ENCODE assay signal across 5 cellular contexts in genomic region chr20:13380497-13381229, GRCh38.
DNase-seq lines count a peak whose midpoint lies in the region; ATAC-seq, FAIRE-seq and TF ChIP-seq lines count a peak whose summit lies in the region.
"Not testable (repeated sequence)": the region's sequence is repeated elsewhere in the genome, so short reads cannot be mapped to it uniquely, and the experiment has no call there.

No MANE protein-coding gene starts in this region.

- not testable (repeated sequence) for H3K27ac Mint-ChIP-seq in WTC11

- H3K4me1 Mint-ChIP-seq in WTC11: peaks cover 20% of the 10 kb centered on the region

- not testable (repeated sequence) for H3K79me2 ChIP-seq in HepG2 (ENCODE audit: insufficient read depth, low read length)

- not testable (repeated sequence) for H3K27me3 Mint-ChIP-seq in WTC11 (ENCODE audit: low read depth)

- TF ChIP-seq EP300 in HepG2 (IDR thresholded peaks at IDR 0.05; ENCODE audit: low read depth in 2 of 2, low read length in 2 of 2): peak in 1 of 2 experiments; percentile 32; a peak in 1 of 4 replicates
- peak; percentile 61; the same call in 1 of the 2 replicates for TF ChIP-seq EP300 in HepG2 (CRISPR knock-in tag; IDR thresholded peaks at IDR 0.05; ENCODE audit: borderline replicate concordance)

- CTCF ChIA-PET in WTC11 (lab: Charles Lee); HepG2 (lab: Yijun Ruan, JAX; ENCODE audit: low intra/inter-chr PET ratio, low total read pairs): not testable (repeated sequence)

- H2AFZ ChIP-seq in HepG2 (ENCODE audit: low read length): not testable (repeated sequence)

- H3K36me3 ChIP-seq in NT2/D1 (ENCODE audit: insufficient read depth, insufficient read length, low read length); HepG2 (replicated peaks in 1 of 2; ENCODE audit: control insufficient read depth in 1 of 2, insufficient read depth in 2 of 2, low read length in 2 of 2): not testable (repeated sequence)

- not testable (repeated sequence) for H3K4me3 Mint-ChIP-seq in WTC11

- H3K27me3 ChIP-seq in NT2/D1 (ENCODE audit: insufficient read depth, insufficient read length); HepG2 (ENCODE audit: control insufficient read depth in 1 of 2, insufficient read depth in 2 of 2, low read length in 2 of 2): not testable (repeated sequence)

- peak; percentile 42; the same call in 1 of the 2 replicates for TF ChIP-seq RAD21 in HepG2 (CRISPR knock-in tag; IDR thresholded peaks at IDR 0.05)

- H4K20me1 ChIP-seq in HepG2 (ENCODE audit: insufficient read depth, low read length): not testable (repeated sequence)

- H3K27ac ChIP-seq in HepG2 (ENCODE audit: extremely low read length, insufficient read depth, low read length): peak overlapping the region; percentile 41

- not testable (repeated sequence) for BruUV-seq in HepG2 (replicated peaks; lab: Mats Ljungman, UMichigan)

- POLR2A ChIA-PET in WTC11 (lab: Charles Lee): not testable (repeated sequence)
- POLR2A ChIA-PET in HepG2 (lab: Yijun Ruan, JAX): interaction anchor here (1.1 to 1.9 kb wide), 3 partner anchors 24 to 56 kb away, joined by 3 to 7 read pairs (median 4); no protein-coding TSS in a partner anchor

- not testable (repeated sequence) for TF ChIP-seq POLR2A in HepG2 (IDR thresholded peaks at IDR 0.05; ENCODE audit: insufficient read depth in 1 of 2, low read depth in 2 of 2, low read length in 2 of 2)

- intact Hi-C loops in HepG2 (cut with micrococcal nuclease; ENCODE audit: unreplicated experiment): loop anchor here (1.0 kb wide), 1 partner anchor 166 kb away; no protein-coding TSS in a partner anchor

- not testable (repeated sequence) for ATAC-seq in WTC11
- peak; percentile 54; the same call in 2 of the 3 replicates for ATAC-seq in HepG2

- peak; percentile 23 for DNase-seq in DMS53 (lab: John Stamatoyannopoulos, UW)
- peak; percentile 23 for DNase-seq in ELF-1 (ENCODE audit: low read depth, low spot score)
- DNase-seq in NT2/D1 (ENCODE audit: low read depth, low spot score): peak; percentile 1
- not testable (repeated sequence) for DNase-seq in WTC11 (ENCODE audit: low spot score)
- peak; percentile 73 for DNase-seq in HepG2 (ENCODE audit: low spot score)

- 0 out of 2 replicates have a peak overlapping the region, but pooled peaks have one; percentile 29 for H3K4me2 ChIP-seq in HepG2 (ENCODE audit: low read depth, low read length)

- not testable (repeated sequence) for H3K9ac ChIP-seq in NT2/D1 (ENCODE audit: insufficient read length, low read depth); HepG2 (ENCODE audit: insufficient read depth, low read depth, low read length)

- not testable (repeated sequence) for FAIRE-seq in HepG2 (lab: Jason Lieb, UNC)

- H3K9me3 Mint-ChIP-seq in WTC11: peaks cover 64% of the 10 kb centered on the region

- H3K4me1 ChIP-seq in NT2/D1 (ENCODE audit: insufficient read depth, insufficient read length): not testable (repeated sequence)
- peaks cover 23% of the 10 kb centered on the region for H3K4me1 ChIP-seq in HepG2 (ENCODE audit: insufficient read depth, low read length)

- TF ChIP-seq CTCF in WTC11 (IDR thresholded peaks at IDR 0.05); HepG2 (CRISPR knock-in tag; IDR thresholded peaks at IDR 0.05): not testable (repeated sequence)

- WGBS in HepG2 (ENCODE audit: low lambda C conversion rate): 57% methylated on average over 10 of the region's 11 CpGs

- peaks cover 73% of the 10 kb centered on the region for H3K36me3 Mint-ChIP-seq in WTC11

- H3K4me3 ChIP-seq in NT2/D1 (ENCODE audit: insufficient read length, low read depth); HepG2 (replicated peaks in 1 of 3; ENCODE audit: insufficient read depth in 1 of 3, low read depth in 2 of 3, low read length in 3 of 3): not testable (repeated sequence)

- H3K9me3 ChIP-seq in NT2/D1 (ENCODE audit: insufficient read depth, low read length); HepG2 (ENCODE audit: low read length): not testable (repeated sequence)

- in situ Hi-C loops in HepG2 (cut with HindIII; ENCODE audit: extremely low pct_ligation_motif_present, low pct_unique_long_range_greater_than_20kb): not testable (repeated sequence)

TF ChIP-seq in WTC11, 78 proteins besides CTCF, POLR2A, EP300 and RAD21:
- TF ChIP-seq GABPB1 (CRISPR knock-in tag; IDR thresholded peaks at IDR 0.05): 0 out of 2 replicates have a peak, but pooled peaks have one; percentile 11
TF ChIP-seq in WTC11: peak in this region for 1; not testable (repeated sequence) for 77.

TF ChIP-seq in HepG2, 621 proteins besides CTCF, POLR2A, EP300 and RAD21 (continues in another document):
- TF ChIP-seq ZNF556 (CRISPR knock-in tag; IDR thresholded peaks at IDR 0.05; ENCODE audit: borderline replicate concordance) (peak; percentile 90; the same call in 1 of the 2 replicates), ZSCAN29 (CRISPR knock-in tag; conservative IDR thresholded peaks at IDR 0.05) (0 out of 2 replicates have a peak, but pooled peaks have one; percentile 53), ZNF713 (CRISPR knock-in tag; IDR thresholded peaks at IDR 0.05) (0 out of 2 replicates have a peak, but pooled peaks have one; percentile 58), IRF2 (CRISPR knock-in tag; IDR thresholded peaks at IDR 0.05) (peak; percentile 61; the same call in 1 of the 2 replicates), JUN (CRISPR knock-in tag; IDR thresholded peaks at IDR 0.05) (0 out of 2 replicates have a peak, but pooled peaks have one; percentile 43), ZNF740 (CRISPR knock-in tag; IDR thresholded peaks at IDR 0.05) (0 out of 2 replicates have a peak, but pooled peaks have one; percentile 38), BCL6 (CRISPR knock-in tag; IDR thresholded peaks at IDR 0.05) (0 out of 2 replicates have a peak, but pooled peaks have one; percentile 13), TOPORS (CRISPR knock-in tag; IDR thresholded peaks at IDR 0.05) (peak; percentile 55; the same call in 1 of the 2 replicates), YEATS4 (CRISPR knock-in tag; IDR thresholded peaks at IDR 0.05; ENCODE audit: borderline replicate concordance) (peak; percentile 58), RCOR2 (CRISPR knock-in tag; IDR thresholded peaks at IDR 0.05) (0 out of 2 replicates have a peak, but pooled peaks have one; percentile 35), ZFP91 (CRISPR knock-in tag; IDR thresholded peaks at IDR 0.05; ENCODE audit: borderline replicate concordance) (peak; percentile 77; the same call in 1 of the 2 replicates), ZNF124 (CRISPR knock-in tag; IDR thresholded peaks at IDR 0.05) (peak; percentile 74; the same call in 1 of the 2 replicates), KDM5B (CRISPR knock-in tag; IDR thresholded peaks at IDR 0.05; ENCODE audit: borderline replicate concordance) (peak; percentile 61; the same call in 1 of the 2 replicates), ZNF580 (CRISPR knock-in tag; IDR thresholded peaks at IDR 0.05; ENCODE audit: borderline replicate concordance, low read depth) (peak; percentile 56; the same call in 1 of the 2 replicates), TCF12 (CRISPR knock-in tag; IDR thresholded peaks at IDR 0.05) (0 out of 2 replicates have a peak, but pooled peaks have one; percentile 43)
- TF ChIP-seq, protein P1, sequence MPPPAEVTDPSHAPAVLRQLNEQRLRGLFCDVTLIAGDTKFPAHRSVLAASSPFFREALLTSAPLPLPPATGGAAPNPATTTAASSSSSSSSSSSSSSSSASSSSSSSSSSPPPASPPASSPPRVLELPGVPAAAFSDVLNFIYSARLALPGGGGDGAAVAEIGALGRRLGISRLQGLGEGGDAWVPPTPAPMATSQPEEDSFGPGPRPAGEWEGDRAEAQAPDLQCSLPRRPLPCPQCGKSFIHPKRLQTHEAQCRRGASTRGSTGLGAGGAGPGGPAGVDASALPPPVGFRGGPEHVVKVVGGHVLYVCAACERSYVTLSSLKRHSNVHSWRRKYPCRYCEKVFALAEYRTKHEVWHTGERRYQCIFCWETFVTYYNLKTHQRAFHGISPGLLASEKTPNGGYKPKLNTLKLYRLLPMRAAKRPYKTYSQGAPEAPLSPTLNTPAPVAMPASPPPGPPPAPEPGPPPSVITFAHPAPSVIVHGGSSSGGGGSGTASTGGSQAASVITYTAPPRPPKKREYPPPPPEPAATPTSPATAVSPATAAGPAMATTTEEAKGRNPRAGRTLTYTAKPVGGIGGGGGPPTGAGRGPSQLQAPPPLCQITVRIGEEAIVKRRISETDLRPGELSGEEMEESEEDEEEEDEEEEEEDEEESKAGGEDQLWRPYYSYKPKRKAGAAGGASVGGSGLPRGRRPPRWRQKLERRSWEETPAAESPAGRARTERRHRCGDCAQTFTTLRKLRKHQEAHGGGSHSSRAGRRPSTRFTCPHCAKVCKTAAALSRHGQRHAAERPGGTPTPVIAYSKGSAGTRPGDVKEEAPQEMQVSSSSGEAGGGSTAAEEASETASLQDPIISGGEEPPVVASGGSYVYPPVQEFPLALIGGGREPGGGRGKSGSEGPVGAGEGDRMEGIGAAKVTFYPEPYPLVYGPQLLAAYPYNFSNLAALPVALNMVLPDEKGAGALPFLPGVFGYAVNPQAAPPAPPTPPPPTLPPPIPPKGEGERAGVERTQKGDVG (CRISPR knock-in tag; IDR thresholded peaks at IDR 0.05; ENCODE audit: borderline replicate concordance): peak; percentile 100; the same call in 1 of the 2 replicates
- TF ChIP-seq TCF12 (IDR thresholded peaks at IDR 0.05): not testable (repeated sequence)
